ENCODE assay signal across 16 cellular contexts in genomic region chr6:129192458-129192989, GRCh38.
DNase-seq lines count a peak whose midpoint lies in the region; ATAC-seq and TF ChIP-seq lines count a peak whose summit lies in the region.
"Had no signal": no experiment of that assay in that cellular context is flagged by ENCODE, and none has a peak within 500 bp of the region (broad histone marks: within the 10 kb centered on the region; RNA-seq: fewer than 3 reads in every experiment).

No MANE protein-coding gene starts in this region.

- peaks cover 45% of the 10 kb centered on the region for H3K36me3 ChIP-seq in right atrium auricular region
- no peaks in the 10 kb centered on the region for H3K36me3 ChIP-seq in BLaER1
- H3K36me3 ChIP-seq in MM.1S (replicated peaks; ENCODE audit: insufficient read depth, low read length), result no peaks in the 10 kb centered on the region
- H3K36me3 ChIP-seq in mesenchymal stem cell (ENCODE audit: control insufficient read depth in 1 of 2, insufficient read depth in 2 of 2, low read depth in 1 of 2, low read length in 2 of 2), result peaks cover 0 to 24% of the 10 kb centered on the region in 2 experiments
- H3K36me3 ChIP-seq: HAP-1 had no signal

- intact Hi-C loops in Right ventricle myocardium superior (cut with DNase I), result no loop called here
- intact Hi-C loops in CD4-positive, alpha-beta T cell (cut with DNase I, micrococcal nuclease), result no loop called here

- no peak overlapping the region for H2BK12ac ChIP-seq in mesenchymal stem cell (ENCODE audit: low read length in 2 of 2)

- H3K27ac ChIP-seq in right atrium auricular region (no peak overlapping the region), BLaER1 (0 out of 2 replicates have a peak overlapping the region, but pooled peaks have one; percentile 7), MM.1S (ENCODE audit: low read length) (peak overlapping the region; percentile 64; the same call in 1 of the 2 replicates), mesenchymal stem cell (ENCODE audit: low read length, poor library complexity, severe bottlenecking) (no peak overlapping the region)
- H3K27ac ChIP-seq in CD4-positive, alpha-beta T cell (ENCODE audit: low read depth, low read length), result no peak overlapping the region
- H3K27ac ChIP-seq: 22Rv1, C4-2B had no signal

- H3K27ac Mint-ChIP-seq in CD4-positive, alpha-beta T cell, result no peak overlapping the region
- H3K27ac Mint-ChIP-seq: B cell; CD4-positive, alpha-beta memory T cell had no signal

- no peaks in the 10 kb centered on the region for H3K27me3 ChIP-seq in right atrium auricular region
- no peaks in the 10 kb centered on the region for H3K27me3 ChIP-seq in BLaER1
- no peaks in the 10 kb centered on the region for H3K27me3 ChIP-seq in MM.1S (replicated peaks; ENCODE audit: insufficient read depth, low read length)
- H3K27me3 ChIP-seq in mesenchymal stem cell (ENCODE audit: control insufficient read depth in 1 of 2, insufficient read depth in 1 of 2, low read length in 2 of 2), result no peaks in the 10 kb centered on the region
- H3K27me3 ChIP-seq in CD4-positive, alpha-beta T cell (ENCODE audit: control insufficient read depth, insufficient read depth, low read length), result no peaks in the 10 kb centered on the region

- H3K79me1 ChIP-seq in mesenchymal stem cell (replicated peaks; ENCODE audit: low read length, poor library complexity, severe bottlenecking), result no peaks in the 10 kb centered on the region

- no peaks in the 10 kb centered on the region for H3K4me1 Mint-ChIP-seq in CD4-positive, alpha-beta T cell (ENCODE audit: low read depth)
- H3K4me1 Mint-ChIP-seq: CD4-positive, alpha-beta memory T cell had no signal

- H3K27me3 Mint-ChIP-seq in CD4-positive, alpha-beta T cell, result peaks cover 15% of the 10 kb centered on the region
- H3K27me3 Mint-ChIP-seq: B cell had no signal

- H3K18ac ChIP-seq in mesenchymal stem cell (ENCODE audit: low read depth in 1 of 2, low read length in 2 of 2), result no peak overlapping the region

- H2BK15ac ChIP-seq in mesenchymal stem cell (ENCODE audit: low read depth, poor library complexity, severe bottlenecking), result no peak overlapping the region

- POLR2A ChIA-PET in CD4-positive, alpha-beta T cell (lab: Charles Lee), result no interaction called here

- H3K4me1 ChIP-seq in right atrium auricular region, result peaks cover 0 to 8% of the 10 kb centered on the region in 2 donors
- peaks cover 23% of the 10 kb centered on the region for H3K4me1 ChIP-seq in BLaER1
- peaks cover 21% of the 10 kb centered on the region for H3K4me1 ChIP-seq in MM.1S (ENCODE audit: low read length)
- H3K4me1 ChIP-seq in mesenchymal stem cell (ENCODE audit: control insufficient read depth, insufficient read depth, low read depth, low read length), result no peaks in the 10 kb centered on the region

- H3K23ac ChIP-seq in mesenchymal stem cell (ENCODE audit: low read length in 2 of 2), result no peak overlapping the region

- H3K4ac ChIP-seq in mesenchymal stem cell (ENCODE audit: low read depth in 1 of 2, low read length in 2 of 2), result no peak overlapping the region

- no peak for TF ChIP-seq CTCF in right atrium auricular region (IDR thresholded peaks at IDR 0.05)
- TF ChIP-seq CTCF in MM.1S (IDR thresholded peaks at IDR 0.05; ENCODE audit: low read length), result no peak
- no peak for TF ChIP-seq CTCF in CD4-positive, alpha-beta T cell (IDR thresholded peaks at IDR 0.05)

- no peak overlapping the region for H3K14ac ChIP-seq in mesenchymal stem cell (ENCODE audit: low read length in 2 of 2)

- H2BK120ac ChIP-seq in mesenchymal stem cell (ENCODE audit: low read depth, low read length), result no peak overlapping the region

- H3K9ac ChIP-seq in BLaER1 (no peak overlapping the region), MM.1S (ENCODE audit: low read length) (no peak overlapping the region), mesenchymal stem cell (ENCODE audit: low read length) (no peak overlapping the region)

- DNase-seq in Right ventricle myocardium superior (peak; percentile 35), right atrium auricular region (ENCODE audit: low spot score) (no peak), MM.1S (no peak), mesenchymal stem cell (no peak), NCI-H1105 (lab: John Stamatoyannopoulos, UW) (no peak)
- no peak for DNase-seq in CD4-positive, alpha-beta T cell
- no peak for DNase-seq in activated CD4-positive, alpha-beta T cell treated with anti-CD3 and anti-CD28 coated beads for 4 hours
- DNase-seq: Calu3; CD4-positive, alpha-beta memory T cell; DMS79 treated with DMSO at 0.1 percent for 48 hours; GF-D8 had no signal

- ATAC-seq in Right ventricle myocardium superior (ENCODE audit: poor library complexity), result no peak
- ATAC-seq in CD4-positive, alpha-beta T cell (ENCODE audit: poor library complexity), result no peak

- no peak overlapping the region for H2AK5ac ChIP-seq in mesenchymal stem cell (ENCODE audit: low read length, severe bottlenecking)

- WGBS in mesenchymal stem cell, result 98% methylated on average over 14 of the region's 14 CpGs

- no peak overlapping the region for H4K8ac ChIP-seq in mesenchymal stem cell (ENCODE audit: low read length)

- peak overlapping the region; percentile 39 for H4K91ac ChIP-seq in mesenchymal stem cell (ENCODE audit: low read length)

- H4K20me1 ChIP-seq in BLaER1 (no peaks in the 10 kb centered on the region), MM.1S (ENCODE audit: insufficient read depth, low read length) (no peaks in the 10 kb centered on the region)

- no peak overlapping the region for H3K4me3 ChIP-seq in right atrium auricular region
- no peak overlapping the region for H3K4me3 ChIP-seq in BLaER1
- no peak overlapping the region for H3K4me3 ChIP-seq in MM.1S (ENCODE audit: low read length)
- no peak overlapping the region for H3K4me3 ChIP-seq in mesenchymal stem cell (ENCODE audit: insufficient read depth in 1 of 2, low read depth in 1 of 2, low read length in 2 of 2)
- H3K4me3 ChIP-seq: HAP-1 had no signal

- no peak overlapping the region for H2AFZ ChIP-seq in MM.1S (ENCODE audit: low read length)
- no peak overlapping the region for H2AFZ ChIP-seq in mesenchymal stem cell (ENCODE audit: low read depth, low read length)

- H3K36me3 Mint-ChIP-seq in CD4-positive, alpha-beta T cell (ENCODE audit: low read depth), result no peaks in the 10 kb centered on the region
- H3K36me3 Mint-ChIP-seq: CD4-positive, alpha-beta memory T cell had no signal

- no peaks in the 10 kb centered on the region for H3K9me3 Mint-ChIP-seq in CD4-positive, alpha-beta T cell

- H3K4me2 ChIP-seq in BLaER1, result peak overlapping the region; percentile 43; the same call in 1 of the 2 replicates
- H3K4me2 ChIP-seq in MM.1S (ENCODE audit: low read depth, low read length), result peak overlapping the region; percentile 19; the same call in 1 of the 2 replicates
- no peak overlapping the region for H3K4me2 ChIP-seq in mesenchymal stem cell (ENCODE audit: low read length, poor library complexity, severe bottlenecking)

- H3K9me3 ChIP-seq in right atrium auricular region, result no peaks in the 10 kb centered on the region
- H3K9me3 ChIP-seq in BLaER1, result no peaks in the 10 kb centered on the region
- H3K9me3 ChIP-seq in MM.1S (replicated peaks; ENCODE audit: insufficient read depth, low read length), result no peaks in the 10 kb centered on the region
- no peaks in the 10 kb centered on the region for H3K9me3 ChIP-seq in mesenchymal stem cell (ENCODE audit: control insufficient read depth, low read length)
- H3K9me3 ChIP-seq in CD4-positive, alpha-beta T cell (ENCODE audit: control insufficient read depth, low read length), result no peaks in the 10 kb centered on the region
- H3K9me3 ChIP-seq: HAP-1 had no signal

- no peak overlapping the region for H3K4me3 Mint-ChIP-seq in CD4-positive, alpha-beta T cell
- H3K4me3 Mint-ChIP-seq: B cell; CD4-positive, alpha-beta memory T cell had no signal

- H3K9me2 ChIP-seq in MM.1S (replicated peaks; ENCODE audit: insufficient read depth, low read length), result no peaks in the 10 kb centered on the region

- no peak overlapping the region for H2BK5ac ChIP-seq in mesenchymal stem cell (ENCODE audit: low read depth, low read length, poor library complexity, severe bottlenecking)

- no peaks in the 10 kb centered on the region for H3K79me2 ChIP-seq in MM.1S (ENCODE audit: low read length)

- H3F3A ChIP-seq in MM.1S (ENCODE audit: insufficient read depth, low read length), result peaks cover 8% of the 10 kb centered on the region

- CTCF ChIA-PET in CD4-positive, alpha-beta T cell (lab: Charles Lee), result no interaction called here

Comparison
In these comparisons a context has a peak if more than half of its experiments do, and no peak if none do; other contexts are left out.
1. H3K27ac ChIP-seq: peak in BLaER1 (single experiment) and MM.1S (single experiment); none in right atrium auricular region (0 of 2), mesenchymal stem cell (single experiment) and CD4-positive, alpha-beta T cell (single experiment).